Comparison of ENCODE assay signal across 8 cellular contexts in genomic region chr20:7113577-7114466, GRCh38.
DNase-seq lines count a peak whose midpoint lies in the region; ATAC-seq, FAIRE-seq and TF ChIP-seq lines count a peak whose summit lies in the region.

No MANE protein-coding gene starts in this region.

- FAIRE-seq in HepG2 (lab: Jason Lieb, UNC): peak; percentile 56

- no peak overlapping the region for H3K27ac ChIP-seq in HepG2 (ENCODE audit: extremely low read length, insufficient read depth, low read length)

- H3K4me1 ChIP-seq in HepG2 (ENCODE audit: insufficient read depth, low read length): no peaks in the 10 kb centered on the region

- H3K27me3 Mint-ChIP-seq in brain: no peaks in the 10 kb centered on the region

- H3K9me3 ChIP-seq in HepG2 (ENCODE audit: low read length): no peaks in the 10 kb centered on the region

- POLR2A ChIA-PET in HepG2 (lab: Yijun Ruan, JAX): no interaction called here

- no peaks in the 10 kb centered on the region for H3K36me3 Mint-ChIP-seq in brain

- 9% methylated on average over 14 of the region's 14 CpGs for WGBS in HepG2 (ENCODE audit: low lambda C conversion rate)

- H3K4me1 Mint-ChIP-seq in brain: no peaks in the 10 kb centered on the region

- H3K9me3 Mint-ChIP-seq in brain: peaks cover 0 to 4% (median 0%) of the 10 kb centered on the region in 5 experiments

- CTCF ChIA-PET in HepG2 (lab: Yijun Ruan, JAX; ENCODE audit: low intra/inter-chr PET ratio, low total read pairs): interaction anchor here (1.2 to 2.5 kb wide), 5 partner anchors 47 to 746 kb away, joined by 3 to 14 read pairs (median 10); no protein-coding TSS in a partner anchor

- H3K9ac ChIP-seq in HepG2 (ENCODE audit: insufficient read depth, low read depth, low read length): no peak overlapping the region

- ATAC-seq in GM19452 (IDR thresholded peaks at IDR 0.05; ENCODE audit: unreplicated experiment): peak; percentile 82
- ATAC-seq in HepG2: peak; percentile 100

- TF ChIP-seq CTCF in brain (conservative IDR thresholded peaks at IDR 0.05): peak; percentile 46 to 59
- peak; percentile 84 for TF ChIP-seq CTCF in HepG2 (CRISPR knock-in tag; IDR thresholded peaks at IDR 0.05)

- TF ChIP-seq POLR2A in HepG2 (IDR thresholded peaks at IDR 0.05; ENCODE audit: insufficient read depth in 1 of 2, low read depth in 2 of 2, low read length in 2 of 2): no peak

- no peak overlapping the region for H3K4me3 Mint-ChIP-seq in brain

- H3K4me3 ChIP-seq in HepG2 (replicated peaks in 1 of 3; ENCODE audit: insufficient read depth in 1 of 3, low read depth in 2 of 3, low read length in 3 of 3): no peak overlapping the region

- TF ChIP-seq RAD21 in HepG2 (CRISPR knock-in tag; IDR thresholded peaks at IDR 0.05): peak; percentile 78

- in situ Hi-C loops in HepG2 (cut with HindIII; ENCODE audit: extremely low pct_ligation_motif_present, low pct_unique_long_range_greater_than_20kb): loop anchor here (5.0 to 10.0 kb wide), 2 partner anchors 261 to 743 kb away; no protein-coding TSS in a partner anchor

- H2AFZ ChIP-seq in HepG2 (ENCODE audit: low read length): no peak overlapping the region

- H3K36me3 ChIP-seq in HepG2 (replicated peaks in 1 of 2; ENCODE audit: control insufficient read depth in 1 of 2, insufficient read depth in 2 of 2, low read length in 2 of 2): no peaks in the 10 kb centered on the region

- intact Hi-C loops in HepG2 (cut with micrococcal nuclease; ENCODE audit: unreplicated experiment): loop anchor here (2.0 to 10.0 kb wide), 7 partner anchors 47 to 1611 kb away; no protein-coding TSS in a partner anchor

- peak; percentile 86 for DNase-seq in NCI-H146 (lab: John Stamatoyannopoulos, UW)
- peak; percentile 49 for DNase-seq in HepG2 (ENCODE audit: low spot score)
- no peak for DNase-seq in activated CD4-positive, alpha-beta T cell treated with anti-CD3 and anti-CD28 coated beads for 4 hours
- no peak for DNase-seq in effector CD8-positive, alpha-beta T cell (lab: John Stamatoyannopoulos, UW)
- DNase-seq in activated CD8-positive, alpha-beta memory T cell treated with anti-CD3 and anti-CD28 coated beads, Interleukin-2, amount 50 U/mL, for 48 hours: no peak
- no peak for DNase-seq in DMS79 (lab: John Stamatoyannopoulos, UW)

- H4K20me1 ChIP-seq in HepG2 (ENCODE audit: insufficient read depth, low read length): no peaks in the 10 kb centered on the region

- H3K79me2 ChIP-seq in HepG2 (ENCODE audit: insufficient read depth, low read length): no peaks in the 10 kb centered on the region

- no peak for TF ChIP-seq EP300 in HepG2 (IDR thresholded peaks at IDR 0.05; ENCODE audit: low read depth in 2 of 2, low read length in 2 of 2)
- no peak for TF ChIP-seq EP300 in HepG2 (CRISPR knock-in tag; IDR thresholded peaks at IDR 0.05; ENCODE audit: borderline replicate concordance)

- no peaks in the 10 kb centered on the region; a peak in 1 of 5 replicates for H3K27me3 ChIP-seq in HepG2 (ENCODE audit: control insufficient read depth in 1 of 2, insufficient read depth in 2 of 2, low read length in 2 of 2)

- no TSS peak for BruUV-seq in HepG2 (replicated peaks; lab: Mats Ljungman, UMichigan)

- no peak overlapping the region for H3K4me2 ChIP-seq in HepG2 (ENCODE audit: low read depth, low read length)

- H3K27ac Mint-ChIP-seq in brain: no peak overlapping the region

TF ChIP-seq in HepG2, 621 proteins besides CTCF, POLR2A, EP300 and RAD21 (continues in another document):
- peak; percentile 32; the same call in 1 of the 2 replicates for TF ChIP-seq FOXA3 (CRISPR knock-in tag; IDR thresholded peaks at IDR 0.05)
- no peak for TF ChIP-seq CHD4 (IDR thresholded peaks at IDR 0.05; ENCODE audit: borderline replicate concordance, low read length)
- TF ChIP-seq TAF15 (IDR thresholded peaks at IDR 0.05; ENCODE audit: low read depth, low read length, poor library complexity, severe bottlenecking): no peak
- TF ChIP-seq SRSF4 (IDR thresholded peaks at IDR 0.05; ENCODE audit: low read depth, low read length, poor library complexity, severe bottlenecking): no peak
- TF ChIP-seq POGK (CRISPR knock-in tag; conservative IDR thresholded peaks at IDR 0.05): 0 out of 2 replicates have a peak, but pooled peaks have one; percentile 33
- 0 out of 2 replicates have a peak, but pooled peaks have one; percentile 40 for TF ChIP-seq HINFP (CRISPR knock-in tag; IDR thresholded peaks at IDR 0.05; ENCODE audit: low read depth)
- peak; percentile 50; the same call in 1 of the 2 replicates for TF ChIP-seq ZNF782 (CRISPR knock-in tag; IDR thresholded peaks at IDR 0.05; ENCODE audit: borderline replicate concordance)
- TF ChIP-seq FOXO1 (CRISPR knock-in tag; IDR thresholded peaks at IDR 0.05): peak; percentile 87
- TF ChIP-seq TEAD3 (CRISPR knock-in tag; optimal IDR thresholded peaks at IDR 0.05; ENCODE audit: borderline replicate concordance): peak; percentile 41
- peak; percentile 83 for TF ChIP-seq STAG1 (CRISPR knock-in tag; IDR thresholded peaks at IDR 0.05)
- peak; percentile 88 for TF ChIP-seq SMC3 (IDR thresholded peaks at IDR 0.05; ENCODE audit: low read length)
- TF ChIP-seq MBNL3 (CRISPR knock-in tag; conservative IDR thresholded peaks at IDR 0.05): no peak
- TF ChIP-seq GTF3A (CRISPR knock-in tag; conservative IDR thresholded peaks at IDR 0.05): 0 out of 2 replicates have a peak, but pooled peaks have one; percentile 42
- TF ChIP-seq TGIF2 (CRISPR knock-in tag; IDR thresholded peaks at IDR 0.05): 0 out of 2 replicates have a peak, but pooled peaks have one; percentile 18
- TF ChIP-seq MTF1 (CRISPR knock-in tag; IDR thresholded peaks at IDR 0.05): no peak
- no peak for TF ChIP-seq ZNF788 (CRISPR knock-in tag; IDR thresholded peaks at IDR 0.05; ENCODE audit: borderline replicate concordance)
- TF ChIP-seq ARNTL (CRISPR knock-in tag; IDR thresholded peaks at IDR 0.05): peak; percentile 27; the same call in 1 of the 2 replicates
- peak; percentile 37 for TF ChIP-seq ZFY (CRISPR knock-in tag; IDR thresholded peaks at IDR 0.05)
- no peak for TF ChIP-seq FOXA1 (IDR thresholded peaks at IDR 0.05)
- TF ChIP-seq FOXA1 (CRISPR knock-in tag; IDR thresholded peaks at IDR 0.05): peak; percentile 69
- peak; percentile 61; the same call in 1 of the 2 replicates for TF ChIP-seq ZNF281 (CRISPR knock-in tag; IDR thresholded peaks at IDR 0.05; ENCODE audit: borderline replicate concordance)

Comparison
In these comparisons a context has a peak if more than half of its experiments do, and no peak if none do; other contexts are left out.
1. DNase-seq: peak in NCI-H146 (single experiment) and HepG2 (single experiment); none in activated CD4-positive, alpha-beta T cell treated with anti-CD3 and anti-CD28 coated beads for 4 hours (0 of 2), effector CD8-positive, alpha-beta T cell (single experiment), activated CD8-positive, alpha-beta memory T cell treated with anti-CD3 and anti-CD28 coated beads, Interleukin-2, amount 50 U/mL, for 48 hours (single experiment) and DMS79 (single experiment).